26 cellular contexts compared by ENCODE assay signal in genomic region chr2:26619096-26619495, GRCh38. TPM values are rescaled to one million over a fixed set of nuclear protein-coding genes. Genes with fewer than 3 reads are reported as not detected.
"Had no signal": no experiment of that assay in that cellular context is flagged by ENCODE, and none has a peak within 500 bp of the region (broad histone marks: within the 10 kb centered on the region; RNA-seq: fewer than 3 reads in every experiment).

No MANE protein-coding gene starts in this region.

- H3K27me3 ChIP-seq: right lobe of liver, upper lobe of left lung, vagina had no signal

- H3K4me3 ChIP-seq: coronary artery, dorsolateral prefrontal cortex, heart left ventricle, psoas muscle, right lobe of liver, skin epidermis, tibial artery, upper lobe of left lung, vagina had no signal

- H3K4me1 ChIP-seq: psoas muscle, right lobe of liver had no signal

- ATAC-seq: esophagus mucosa; heart left ventricle; left colon; psoas muscle; stimulated activated effector memory CD8-positive, alpha-beta T cell treated with anti-CD3 and anti-CD28 coated beads, Interleukin-12 subunit alpha, Interleukin-12 subunit beta, amount 100 ng/mL, for 72 hours had no signal

- H3K9me3 ChIP-seq: psoas muscle, right lobe of liver, tibial artery, upper lobe of left lung, vagina had no signal

- H3K36me3 ChIP-seq: heart left ventricle, right lobe of liver, tibial artery, upper lobe of left lung, vagina had no signal

- H3K27ac ChIP-seq: coronary artery, dorsolateral prefrontal cortex, heart left ventricle, psoas muscle, right lobe of liver, skin epidermis, tibial artery, upper lobe of left lung, vagina had no signal

- DNase-seq: effector CD8-positive, alpha-beta T cell; hippocampal formation; left colon; psoas muscle; retina; stimulated activated CD4-positive, alpha-beta T cell treated with anti-CD3 and anti-CD28 coated beads, Interleukin-4, amount 100 ng/mL, for 1 hour; stimulated activated CD8-positive, alpha-beta memory T cell treated with anti-CD3 and anti-CD28 coated beads, Interleukin-4, amount 100 ng/mL, for 48 hours had no signal

RNA-seq across cellular contexts. Expression of gene CIB4, which starts 22.1 kb away (rescaled TPM):
- total RNA-seq: chondrocyte, esophagus mucosa, fibroblast of lung, frontal cortex, glomerular endothelial cell, heart left ventricle, kidney epithelial cell, left colon, liver, mesothelial cell of epicardium, omental fat pad, psoas muscle, right lobe of liver, temporal lobe, upper lobe of left lung, vagina had no signal
- polyA plus RNA-seq: fibroblast of lung, heart left ventricle, liver, psoas muscle had no signal
